In the genomic region with DNA sequence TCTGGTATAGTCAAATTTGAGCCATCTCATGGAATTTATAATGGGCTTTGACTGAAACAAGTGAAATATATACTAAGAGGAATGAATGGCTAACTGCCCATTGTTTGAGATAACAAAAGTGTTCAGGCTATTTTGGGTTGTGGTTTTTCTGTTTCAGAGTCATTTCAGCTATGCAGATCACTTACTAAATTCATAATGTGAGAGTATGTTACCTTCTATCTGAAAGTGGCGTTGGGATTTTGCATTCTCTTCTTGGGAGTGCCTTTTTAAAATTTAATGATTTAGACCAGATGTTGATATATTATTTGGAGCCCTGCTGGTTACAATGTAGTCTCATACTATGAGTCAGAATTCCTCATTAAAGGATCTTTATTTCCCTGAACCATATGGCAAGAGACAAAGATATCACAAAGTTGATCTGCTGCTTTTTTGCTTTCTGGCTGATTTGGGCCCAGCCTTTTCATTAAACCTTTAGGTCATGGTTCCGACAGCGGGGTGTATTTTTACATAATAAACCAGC, we compare ENCODE assay signal across 9 cellular contexts. TPM values are rescaled to one million over a fixed set of nuclear protein-coding genes. Genes with fewer than 3 reads are reported as not detected.
DNase-seq lines count a peak whose midpoint lies in the region; ATAC-seq and TF ChIP-seq lines count a peak whose summit lies in the region.
"Had no signal": no experiment of that assay in that cellular context is flagged by ENCODE, and none has a peak within 500 bp of the region (broad histone marks: within the 10 kb centered on the region; RNA-seq: fewer than 3 reads in every experiment).

No MANE protein-coding gene starts in this region.

- peaks cover 29% of the 10 kb centered on the region for H3K36me3 Mint-ChIP-seq in HFFc6 (ENCODE audit: low read depth)

- peak overlapping the region in 2 of 5 donors; percentile 12 to 46 for H3K27ac ChIP-seq in adrenal gland

- H3K4me3 Mint-ChIP-seq in HFFc6 = peak overlapping the region; percentile 70

- 74 to 86% (median 83%) methylated on average over 3 of the region's 3 CpGs for WGBS in adrenal gland, 4 donors

- H3K36me3 ChIP-seq in adrenal gland (replicated peaks in 1 of 2) = no peaks in the 10 kb centered on the region

- H3K4me3 ChIP-seq in adrenal gland = no peak overlapping the region

- peak; percentile 6; the same call in 1 of the 2 replicates for TF ChIP-seq CTCF in HFFc6 (IDR thresholded peaks at IDR 0.05)
- TF ChIP-seq CTCF in adrenal gland (IDR thresholded peaks at IDR 0.05) = no peak

- H3K27me3 Mint-ChIP-seq in HFFc6 (ENCODE audit: insufficient read depth) = peaks cover 2% of the 10 kb centered on the region; the same call in 1 of the 2 replicates

- no peak for ATAC-seq in HG03045 (IDR thresholded peaks at IDR 0.05; ENCODE audit: unreplicated experiment)
- ATAC-seq in GM21390 (IDR thresholded peaks at IDR 0.05; ENCODE audit: unreplicated experiment) = no peak
- ATAC-seq in GM21526 (IDR thresholded peaks at IDR 0.05; ENCODE audit: low FRiP score, unreplicated experiment) = no peak

- peaks cover 5 to 34% of the 10 kb centered on the region in 2 donors for H3K4me1 ChIP-seq in adrenal gland (replicated peaks in 1 of 2)

- no peak for TF ChIP-seq POLR2A in adrenal gland (IDR thresholded peaks at IDR 0.05)

- peak; percentile 90 for DNase-seq in GM04503 (ENCODE audit: low read depth)
- peak; percentile 95 for DNase-seq in HFFc6
- DNase-seq in RPMI7951 (ENCODE audit: low read depth) = peak; percentile 82
- DNase-seq in iris pigment epithelial cell (ENCODE audit: low read depth) = peak; percentile 57
- no peak for DNase-seq in adrenal gland
- DNase-seq: activated CD8-positive, alpha-beta memory T cell treated with anti-CD3 and anti-CD28 coated beads for 24 hours had no signal

- peak overlapping the region; percentile 85 for H3K27ac Mint-ChIP-seq in HFFc6

- no peaks in the 10 kb centered on the region for H3K9me3 Mint-ChIP-seq in HFFc6

- intact Hi-C loops in adrenal gland (cut with DNase I) = no loop called here

- H3K27me3 ChIP-seq in adrenal gland = no peaks in the 10 kb centered on the region

- H3K9me3 ChIP-seq in adrenal gland (replicated peaks in 1 of 3) = no peaks in the 10 kb centered on the region

- H3K4me1 Mint-ChIP-seq in HFFc6 (ENCODE audit: low read depth) = peaks cover 90% of the 10 kb centered on the region

RNA-seq across cellular contexts. Expression of gene VCL, which starts 10.4 kb away (rescaled TPM):
- total RNA-seq in HFFc6 (2021; fragmentation: NEBNext Ultra II Directional; extraction: Animal tissue kit (Norgen Biotek cat#: 25700)) = 100 to 1,000 TPM; 366 to 443 (median 406) TPM
- total RNA-seq in RPMI7951 (2014; rRNA removed; shearing (Covaris generic)) = 62.7 and 66.2 TPM in 2 replicates
- 10 to 100 TPM; 30.6 to 90.7 (median 46.5) TPM for total RNA-seq in adrenal gland
- polyA plus RNA-seq in adrenal gland = 10 to 100 TPM; 14.3 to 36.4 (median 16.7) TPM

Comparison
In these comparisons a context has a peak if more than half of its experiments do, and no peak if none do; other contexts are left out.
1. DNase-seq: peak in GM04503 (single experiment), HFFc6 (single experiment), RPMI7951 (single experiment) and iris pigment epithelial cell (single experiment); none in adrenal gland (0 of 7).